ENCODE assay signal across 12 cellular contexts in the genomic region with DNA sequence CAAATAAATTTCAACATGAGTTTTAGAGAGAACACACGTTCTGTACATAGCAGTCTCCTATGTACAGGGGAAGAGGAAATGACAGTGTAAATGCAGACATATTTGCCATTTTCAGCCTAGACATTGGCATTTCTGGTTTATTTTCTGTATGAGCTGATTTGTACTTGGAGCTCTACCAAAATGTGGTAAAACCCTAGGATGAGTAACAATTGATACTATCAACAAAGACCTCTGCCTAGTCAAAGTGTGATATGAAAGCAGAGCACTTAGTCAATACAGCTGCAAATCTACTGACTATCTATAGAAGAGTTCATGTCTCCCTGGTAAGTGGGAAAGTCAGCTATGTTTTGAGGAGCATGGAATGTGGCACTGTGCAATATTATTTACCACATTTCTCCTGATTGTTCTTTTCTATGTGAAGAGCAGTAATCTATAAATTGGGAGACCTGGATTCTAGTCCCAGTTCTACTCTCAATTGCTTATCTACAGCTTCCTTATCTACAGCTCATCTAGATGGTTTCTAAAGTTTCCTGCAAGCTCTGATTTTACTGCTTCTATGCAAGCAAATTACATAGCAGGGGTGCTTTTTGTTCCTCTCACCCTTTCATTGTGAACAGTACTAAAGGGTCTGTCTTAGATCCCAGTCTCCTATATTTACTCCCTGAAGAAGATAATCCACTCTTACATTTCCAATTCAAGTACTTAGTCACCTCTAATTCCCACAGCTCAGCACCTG.
DNase-seq lines count a peak whose midpoint lies in the region; ATAC-seq, FAIRE-seq and TF ChIP-seq lines count a peak whose summit lies in the region.
"Had no signal": no experiment of that assay in that cellular context is flagged by ENCODE, and none has a peak within 500 bp of the region (broad histone marks: within the 10 kb centered on the region; RNA-seq: fewer than 3 reads in every experiment).

No MANE protein-coding gene starts in this region.

- H2AK5ac ChIP-seq in mesenchymal stem cell (ENCODE audit: low read length, severe bottlenecking): no peak overlapping the region

- H3K23ac ChIP-seq in mesenchymal stem cell (ENCODE audit: low read length in 2 of 2): no peak overlapping the region

- no peaks in the 10 kb centered on the region for H3K79me2 ChIP-seq in GM12878 (ENCODE audit: control insufficient read depth, insufficient read depth, low read length)

- TF ChIP-seq POLR2A in GM12878 (IDR thresholded peaks at IDR 0.05; ENCODE audit: low read depth, low read length): no peak

- H2BK15ac ChIP-seq in mesenchymal stem cell (ENCODE audit: low read depth, poor library complexity, severe bottlenecking): no peak overlapping the region

- H2AFZ ChIP-seq in GM12878 (ENCODE audit: control insufficient read depth, low read depth, low read length): no peak overlapping the region
- no peak overlapping the region for H2AFZ ChIP-seq in mesenchymal stem cell (ENCODE audit: low read depth, low read length)

- no peak overlapping the region for H2BK5ac ChIP-seq in mesenchymal stem cell (ENCODE audit: low read depth, low read length, poor library complexity, severe bottlenecking)

- no peaks in the 10 kb centered on the region for H3K36me3 ChIP-seq in GM12878 (ENCODE audit: control insufficient read depth in 2 of 2, insufficient read depth in 2 of 2, low read length in 1 of 2)
- H3K36me3 ChIP-seq in mesenchymal stem cell (ENCODE audit: control insufficient read depth in 1 of 2, insufficient read depth in 2 of 2, low read depth in 1 of 2, low read length in 2 of 2): no peaks in the 10 kb centered on the region
- H3K36me3 ChIP-seq: SJSA1, upper lobe of left lung had no signal

- no peak for TF ChIP-seq CTCF in GM12878 (IDR thresholded peaks at IDR 0.05 in 2 of 3, conservative IDR thresholded peaks at IDR 0.05 in 1 of 3; ENCODE audit: control insufficient read depth in 2 of 3, extremely low read depth in 1 of 3, insufficient read depth in 1 of 3, low read depth in 3 of 3, low read length in 3 of 3)

- no peak overlapping the region for H4K8ac ChIP-seq in mesenchymal stem cell (ENCODE audit: low read length)

- H3K4me1 ChIP-seq in GM12878 (ENCODE audit: control insufficient read depth, insufficient read depth, low read length) (peaks cover 5% of the 10 kb centered on the region; the same call in 1 of the 2 replicates), mesenchymal stem cell (ENCODE audit: control insufficient read depth, insufficient read depth, low read depth, low read length) (no peaks in the 10 kb centered on the region)
- H3K4me1 ChIP-seq: SJSA1, upper lobe of left lung had no signal

- H3K79me1 ChIP-seq in mesenchymal stem cell (replicated peaks; ENCODE audit: low read length, poor library complexity, severe bottlenecking): no peaks in the 10 kb centered on the region

- in situ Hi-C loops in GM12878 (cut with MboI): loop anchor here (25.0 kb wide), 1 partner anchor 1062 kb away; no protein-coding TSS in a partner anchor

- TF ChIP-seq EP300 in GM12878 (IDR thresholded peaks at IDR 0.05; ENCODE audit: borderline replicate concordance in 1 of 2, control insufficient read depth in 1 of 2, low read depth in 2 of 2, low read length in 2 of 2): no peak

- H3K14ac ChIP-seq in mesenchymal stem cell (ENCODE audit: low read length in 2 of 2): no peak overlapping the region

- H3K27ac ChIP-seq in GM12878 (ENCODE audit: control insufficient read depth, insufficient read depth): no peak overlapping the region
- H3K27ac ChIP-seq in mesenchymal stem cell (ENCODE audit: low read length, poor library complexity, severe bottlenecking): no peak overlapping the region
- H3K27ac ChIP-seq: SJSA1, upper lobe of left lung had no signal

- H4K91ac ChIP-seq in mesenchymal stem cell (ENCODE audit: low read length): no peak overlapping the region

- H3K9ac ChIP-seq in GM12878 (ENCODE audit: control insufficient read depth, insufficient read depth, low read length) (no peak overlapping the region), mesenchymal stem cell (ENCODE audit: low read length) (no peak overlapping the region)

- H3K27me3 ChIP-seq in GM12878 (replicated peaks in 1 of 2; ENCODE audit: control insufficient read depth in 2 of 2, insufficient read depth in 2 of 2, low read length in 1 of 2): no peaks in the 10 kb centered on the region
- H3K27me3 ChIP-seq in mesenchymal stem cell (ENCODE audit: control insufficient read depth in 1 of 2, insufficient read depth in 1 of 2, low read length in 2 of 2): no peaks in the 10 kb centered on the region
- H3K27me3 ChIP-seq: SJSA1, upper lobe of left lung had no signal

- FAIRE-seq in GM12878 (lab: Jason Lieb, UNC): no peak

- TF ChIP-seq RAD21 in GM12878 (IDR thresholded peaks at IDR 0.05; ENCODE audit: insufficient read depth, low read depth, low read length): no peak

- RAD21 ChIA-PET in GM12878 (lab: Charles Lee; ENCODE audit: unreplicated experiment): interaction anchor here (0.6 to 3.5 kb wide), 12 partner anchors 9 to 195 kb away, joined by 3 to 30 read pairs (median 5); no protein-coding TSS in a partner anchor

- no TSS peak for BruUV-seq in GM12878 (replicated peaks; lab: Mats Ljungman, UMichigan)

- no peak overlapping the region for H3K4ac ChIP-seq in mesenchymal stem cell (ENCODE audit: low read depth in 1 of 2, low read length in 2 of 2)

- H2BK120ac ChIP-seq in mesenchymal stem cell (ENCODE audit: low read depth, low read length): no peak overlapping the region

- DNase-seq in GM12878 (ENCODE audit: low read depth, low spot score): no peak
- no peak for DNase-seq in CD1c-positive myeloid dendritic cell (ENCODE audit: extremely low spot score)
- no peak for DNase-seq in mesenchymal stem cell
- no peak for DNase-seq in KG1 (lab: John Stamatoyannopoulos, UW)
- DNase-seq in GM03348 (ENCODE audit: low spot score): no peak
- DNase-seq: DMS79, NCI-H1930, upper lobe of left lung had no signal

- CTCF ChIA-PET in GM12878 (lab: Yijun Ruan, JAX): interaction anchor here (0.6 to 8.8 kb wide), 16 partner anchors 9 to 498 kb away, joined by 3 to 124 read pairs (median 4); no protein-coding TSS in a partner anchor

- intact Hi-C loops in GM12878 (cut with micrococcal nuclease; ENCODE audit: unreplicated experiment): no loop called here

- ATAC-seq in GM18508 (IDR thresholded peaks at IDR 0.05; ENCODE audit: insufficient read depth, unreplicated experiment) (peak; percentile 72), GM21447 (IDR thresholded peaks at IDR 0.05; ENCODE audit: unreplicated experiment) (peak; percentile 65), HG03159 (IDR thresholded peaks at IDR 0.05; ENCODE audit: unreplicated experiment) (peak; percentile 68), GM12878 (peak; percentile 84)

- no peaks in the 10 kb centered on the region for H3K9me3 ChIP-seq in GM12878 (replicated peaks; ENCODE audit: control insufficient read depth, insufficient read depth, low read length)
- no peaks in the 10 kb centered on the region for H3K9me3 ChIP-seq in mesenchymal stem cell (ENCODE audit: control insufficient read depth, low read length)
- H3K9me3 ChIP-seq: SJSA1, upper lobe of left lung had no signal

- no peaks in the 10 kb centered on the region for H4K20me1 ChIP-seq in GM12878 (ENCODE audit: control insufficient read depth, insufficient read depth)

- H3K4me2 ChIP-seq in GM12878 (ENCODE audit: control insufficient read depth, insufficient read depth) (no peak overlapping the region), mesenchymal stem cell (ENCODE audit: low read length, poor library complexity, severe bottlenecking) (no peak overlapping the region)

- H3K4me3 ChIP-seq in GM12878 (no peak overlapping the region), mesenchymal stem cell (ENCODE audit: insufficient read depth in 1 of 2, low read depth in 1 of 2, low read length in 2 of 2) (no peak overlapping the region)
- H3K4me3 ChIP-seq: SJSA1, upper lobe of left lung had no signal

- H3K18ac ChIP-seq in mesenchymal stem cell (ENCODE audit: low read depth in 1 of 2, low read length in 2 of 2): no peak overlapping the region

- POLR2A ChIA-PET in GM12878 (lab: Charles Lee): interaction anchor here (0.8 to 1.7 kb wide), 5 partner anchors 15 to 28 kb away, joined by 3 to 6 read pairs (median 3); no protein-coding TSS in a partner anchor

- H2BK12ac ChIP-seq in mesenchymal stem cell (ENCODE audit: low read length in 2 of 2): no peak overlapping the region

- SMC1A ChIA-PET in GM12878 (lab: Charles Lee; ENCODE audit: uncharacterized antibody, unreplicated experiment): interaction anchor here (0.7 to 12.2 kb wide), 16 partner anchors 8 to 276 kb away, joined by 3 to 156 read pairs (median 4); no protein-coding TSS in a partner anchor

- WGBS in GM12878 (ENCODE audit: insufficient coverage, insufficient replicate concordance, low lambda C conversion rate, missing lambda C conversion rate): 0% methylated on average over 1 of the region's 1 CpG
- WGBS in mesenchymal stem cell: 100% methylated on average over 1 of the region's 1 CpG

TF ChIP-seq in GM12878, 131 proteins besides CTCF, POLR2A, EP300 and RAD21 (continues in another document):
- no peak for TF ChIP-seq FOXK2 (IDR thresholded peaks at IDR 0.05)
- no peak for TF ChIP-seq HDGF (IDR thresholded peaks at IDR 0.05)
- TF ChIP-seq, protein P1, sequence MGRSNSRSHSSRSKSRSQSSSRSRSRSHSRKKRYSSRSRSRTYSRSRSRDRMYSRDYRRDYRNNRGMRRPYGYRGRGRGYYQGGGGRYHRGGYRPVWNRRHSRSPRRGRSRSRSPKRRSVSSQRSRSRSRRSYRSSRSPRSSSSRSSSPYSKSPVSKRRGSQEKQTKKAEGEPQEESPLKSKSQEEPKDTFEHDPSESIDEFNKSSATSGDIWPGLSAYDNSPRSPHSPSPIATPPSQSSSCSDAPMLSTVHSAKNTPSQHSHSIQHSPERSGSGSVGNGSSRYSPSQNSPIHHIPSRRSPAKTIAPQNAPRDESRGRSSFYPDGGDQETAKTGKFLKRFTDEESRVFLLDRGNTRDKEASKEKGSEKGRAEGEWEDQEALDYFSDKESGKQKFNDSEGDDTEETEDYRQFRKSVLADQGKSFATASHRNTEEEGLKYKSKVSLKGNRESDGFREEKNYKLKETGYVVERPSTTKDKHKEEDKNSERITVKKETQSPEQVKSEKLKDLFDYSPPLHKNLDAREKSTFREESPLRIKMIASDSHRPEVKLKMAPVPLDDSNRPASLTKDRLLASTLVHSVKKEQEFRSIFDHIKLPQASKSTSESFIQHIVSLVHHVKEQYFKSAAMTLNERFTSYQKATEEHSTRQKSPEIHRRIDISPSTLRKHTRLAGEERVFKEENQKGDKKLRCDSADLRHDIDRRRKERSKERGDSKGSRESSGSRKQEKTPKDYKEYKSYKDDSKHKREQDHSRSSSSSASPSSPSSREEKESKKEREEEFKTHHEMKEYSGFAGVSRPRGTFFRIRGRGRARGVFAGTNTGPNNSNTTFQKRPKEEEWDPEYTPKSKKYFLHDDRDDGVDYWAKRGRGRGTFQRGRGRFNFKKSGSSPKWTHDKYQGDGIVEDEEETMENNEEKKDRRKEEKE (IDR thresholded peaks at IDR 0.05): no peak
- no peak for TF ChIP-seq RFX5 (IDR thresholded peaks at IDR 0.05; ENCODE audit: low read depth, low read length)
- TF ChIP-seq RAD51 (IDR thresholded peaks at IDR 0.05): no peak
